8 cellular contexts compared by ENCODE assay signal in the genomic region with DNA sequence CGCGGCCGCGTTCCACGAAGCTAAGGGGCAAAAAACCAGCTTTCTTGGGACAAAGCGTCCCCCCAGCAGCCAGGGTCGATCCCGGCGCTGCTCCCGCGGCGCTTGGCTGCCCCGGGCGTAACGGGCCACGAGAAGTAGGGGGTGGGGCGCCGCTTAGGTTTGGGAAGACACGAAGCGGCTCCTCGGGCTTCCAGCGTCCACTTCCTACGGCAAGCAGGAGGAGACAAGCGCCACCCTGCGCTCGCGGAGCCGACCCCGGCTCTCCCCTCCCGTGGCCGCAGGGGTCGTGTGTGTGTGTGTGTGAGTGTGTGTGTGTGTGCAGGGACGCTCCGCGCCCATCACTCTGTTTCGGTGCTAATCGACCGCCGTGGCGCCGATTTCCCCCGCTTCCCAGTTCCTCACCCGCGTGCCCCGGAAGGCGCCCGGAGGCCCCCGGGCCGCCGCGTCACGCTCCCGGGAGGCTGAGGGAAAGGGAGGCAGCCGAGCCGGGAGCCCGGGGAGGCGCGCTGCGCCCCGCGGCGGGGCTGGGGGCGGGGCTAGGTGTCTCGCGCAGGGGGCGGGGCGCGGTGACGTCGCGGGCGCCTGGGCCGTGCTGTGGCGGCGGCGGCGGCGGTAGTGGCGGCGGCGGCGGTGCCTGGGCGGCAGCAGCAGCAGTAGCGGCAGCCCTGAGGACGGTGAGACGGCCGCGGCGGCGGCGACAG. TPM values are rescaled to one million over a fixed set of nuclear protein-coding genes. Genes with fewer than 3 reads are reported as not detected.
DNase-seq lines count a peak whose midpoint lies in the region; ATAC-seq lines count a peak whose summit lies in the region.

A gene (plus strand): TSS at position 575 of the 701 bp plus-strand sequence. CDS start 36,681 bp downstream, outside the sequence.

- CTCF ChIA-PET in CD4-positive, alpha-beta memory T cell (lab: Charles Lee; ENCODE audit: partially characterized antibody) = interaction anchor here (0.8 to 1.5 kb wide), 7 partner anchors 40 to 800 kb away, joined by 3 to 9 read pairs (median 3); a partner anchor contains a TSS

- POLR2A ChIA-PET in CD4-positive, alpha-beta memory T cell (lab: Charles Lee; ENCODE audit: partially characterized antibody) = interaction anchor here (1.0 to 3.1 kb wide), 8 partner anchors 9 to 603 kb away, joined by 3 to 32 read pairs (median 3); a partner anchor contains a TSS

- H3K27me3 ChIP-seq in CD4-positive, alpha-beta memory T cell (ENCODE audit: insufficient read depth, low read length) = no peaks in the 10 kb centered on the region
- H3K27me3 ChIP-seq in NT2/D1 (ENCODE audit: insufficient read depth, insufficient read length) = peaks cover 5% of the 10 kb centered on the region

- peak; percentile 78 to 90 (median 85) for DNase-seq in CD4-positive, alpha-beta memory T cell
- DNase-seq in HS-5 (ENCODE audit: low read depth) (peak; percentile 58), NT2/D1 (ENCODE audit: low read depth, low spot score) (peak; percentile 87), activated T-cell treated with anti-CD3 and anti-CD28 coated beads for 24 hours (ENCODE audit: low read depth) (peak; percentile 81), epidermal melanocyte (ENCODE audit: insufficient read length, low spot score) (peak; percentile 90), middle frontal gyrus (ENCODE audit: extremely low spot score, low spot score) (peak; percentile 62)
- peak; percentile 68 to 72 for DNase-seq in stimulated activated CD8-positive, alpha-beta memory T cell treated with anti-CD3 and anti-CD28 coated beads, Interleukin-2, amount 100 ng/mL, for 1 hour (ENCODE audit: low read depth in 2 of 2)

- peak; percentile 89 for ATAC-seq in GM19455 (IDR thresholded peaks at IDR 0.05; ENCODE audit: unreplicated experiment)

- peaks cover 27 to 45% (median 39%) of the 10 kb centered on the region in 4 donors for H3K4me1 Mint-ChIP-seq in CD4-positive, alpha-beta memory T cell

- H3K9ac ChIP-seq in NT2/D1 (ENCODE audit: insufficient read length, low read depth) = peak within 1 kb of the TSS; percentile 97

- peak within 1 kb of the TSS; percentile 89 to 99 (median 98) for H3K27ac Mint-ChIP-seq in CD4-positive, alpha-beta memory T cell

- H3K4me3 ChIP-seq in CD4-positive, alpha-beta memory T cell (ENCODE audit: low read length in 2 of 2) = peak within 1 kb of the TSS; percentile 69 to 78
- H3K4me3 ChIP-seq in NT2/D1 (ENCODE audit: insufficient read length, low read depth) = peak within 1 kb of the TSS; percentile 71

- H3K36me3 ChIP-seq in CD4-positive, alpha-beta memory T cell (ENCODE audit: insufficient read depth, low read length) = no peaks in the 10 kb centered on the region
- no peaks in the 10 kb centered on the region for H3K36me3 ChIP-seq in NT2/D1 (ENCODE audit: insufficient read depth, insufficient read length, low read length)

- H3K4me3 Mint-ChIP-seq in CD4-positive, alpha-beta memory T cell = peak within 1 kb of the TSS; percentile 92 to 100 (median 98)

- intact Hi-C loops in CD4-positive, alpha-beta memory T cell (cut with micrococcal nuclease) = loop anchor here (1.0 to 5.0 kb wide), 2 partner anchors 41 to 602 kb away; a partner anchor contains a TSS

- peak within 1 kb of the TSS; percentile 69 for H3K27ac ChIP-seq in CD4-positive, alpha-beta memory T cell (ENCODE audit: low read depth, low read length)

- peaks cover 0 to 4% of the 10 kb centered on the region in 2 donors for H3K36me3 Mint-ChIP-seq in CD4-positive, alpha-beta memory T cell

- H3K4me1 ChIP-seq in CD4-positive, alpha-beta memory T cell (ENCODE audit: insufficient read depth, low read length) = peaks cover 31% of the 10 kb centered on the region
- peaks cover 2% of the 10 kb centered on the region for H3K4me1 ChIP-seq in NT2/D1 (ENCODE audit: insufficient read depth, insufficient read length)

- no peaks in the 10 kb centered on the region for H3K27me3 Mint-ChIP-seq in CD4-positive, alpha-beta memory T cell

- H3K9me3 ChIP-seq in CD4-positive, alpha-beta memory T cell (ENCODE audit: control insufficient read depth in 1 of 2, low read length in 2 of 2) = no peaks in the 10 kb centered on the region
- no peaks in the 10 kb centered on the region for H3K9me3 ChIP-seq in NT2/D1 (ENCODE audit: insufficient read depth, low read length)

- H3K9me3 Mint-ChIP-seq in CD4-positive, alpha-beta memory T cell = peaks cover 0 to 2% (median 0%) of the 10 kb centered on the region in 8 donors

RNA-seq across cellular contexts. Expression of the gene that starts here (rescaled TPM):
- 10 to 100 TPM; 34.3 to 41.7 TPM for total RNA-seq in CD4-positive, alpha-beta memory T cell
- polyA plus RNA-seq in CD4-positive, alpha-beta memory T cell = 10 to 100 TPM in 1 of 2 donors, 1 to 10 TPM in 1; 4.0 to 23.2 TPM

Comparison
In these comparisons a context has a peak if more than half of its experiments do, and no peak if none do; other contexts are left out.
1. Peak in every context shown above with its lines: DNase-seq, ATAC-seq, H3K4me3 ChIP-seq and H3K27ac ChIP-seq.